ENCODE assay signal across 13 cellular contexts in genomic region chr9:28234899-28235277, GRCh38.
DNase-seq lines count a peak whose midpoint lies in the region; ATAC-seq and TF ChIP-seq lines count a peak whose summit lies in the region.
"Had no signal": no experiment of that assay in that cellular context is flagged by ENCODE, and none has a peak within 500 bp of the region (broad histone marks: within the 10 kb centered on the region; RNA-seq: fewer than 3 reads in every experiment).

No MANE protein-coding gene starts in this region.

- ATAC-seq in GM18498 (IDR thresholded peaks at IDR 0.05; ENCODE audit: unreplicated experiment) (peak; percentile 50), GM18868 (IDR thresholded peaks at IDR 0.05; ENCODE audit: unreplicated experiment) (no peak)

- no peaks in the 10 kb centered on the region for H3K4me1 ChIP-seq in breast epithelium
- H3K4me1 ChIP-seq in Peyer's patch: no peaks in the 10 kb centered on the region

- no peaks in the 10 kb centered on the region for H3K36me3 ChIP-seq in breast epithelium
- no peaks in the 10 kb centered on the region for H3K36me3 ChIP-seq in Peyer's patch

- intact Hi-C loops in breast epithelium (cut with DNase I; ENCODE audit: low total_unique reads): no loop called here

- DNase-seq in OCI-M1 (lab: John Stamatoyannopoulos, UW): peak; percentile 26
- peak in 1 of 2 donors; percentile 48 for DNase-seq in breast epithelium (ENCODE audit: low spot score in 2 of 2)
- peak; percentile 90 for DNase-seq in kidney tubule cell (ENCODE audit: low spot score)
- DNase-seq in Peyer's patch: no peak
- no peak for DNase-seq in GM19238 (ENCODE audit: insufficient read length, low spot score)
- DNase-seq in middle frontal gyrus (ENCODE audit: extremely low spot score, low spot score): no peak
- DNase-seq: activated CD4-positive, alpha-beta T cell treated with anti-CD3 and anti-CD28 coated beads for 48 hours; central memory CD4-positive, alpha-beta T cell; NCI-H187; stimulated activated CD4-positive, alpha-beta T cell treated with anti-CD3 and anti-CD28 coated beads, Interleukin-4, amount 100 ng/mL, for 1 hour; stimulated activated naive CD4-positive, alpha-beta T cell treated with Interleukin-2 at 50 U/mL for 16 hours had no signal

- no peak overlapping the region for H3K4me3 ChIP-seq in breast epithelium
- H3K4me3 ChIP-seq in Peyer's patch: no peak overlapping the region

- H3K27me3 ChIP-seq in breast epithelium (no peaks in the 10 kb centered on the region), Peyer's patch (no peaks in the 10 kb centered on the region)

- TF ChIP-seq CTCF in breast epithelium (IDR thresholded peaks at IDR 0.05) (no peak), Peyer's patch (IDR thresholded peaks at IDR 0.05) (no peak)

- TF ChIP-seq POLR2A in breast epithelium (IDR thresholded peaks at IDR 0.05): no peak
- no peak for TF ChIP-seq POLR2A in Peyer's patch (IDR thresholded peaks at IDR 0.05)

- H3K9me3 ChIP-seq in breast epithelium: peaks cover 0 to 7% of the 10 kb centered on the region in 2 donors
- no peaks in the 10 kb centered on the region for H3K9me3 ChIP-seq in Peyer's patch

- H3K27ac ChIP-seq in breast epithelium (peak overlapping the region; percentile 23 to 81), Peyer's patch (no peak overlapping the region)

Comparison
In these comparisons a context has a peak if more than half of its experiments do, and no peak if none do; other contexts are left out.
1. DNase-seq: peak in OCI-M1 (single experiment) and kidney tubule cell (single experiment); none in Peyer's patch (0 of 3), GM19238 (single experiment) and middle frontal gyrus (single experiment).
2. H3K27ac ChIP-seq: peak in breast epithelium (2 of 2); none in Peyer's patch (0 of 4).